17 cellular contexts compared by ENCODE assay signal in genomic region chr7:8220376-8221106, GRCh38.
"Had no signal": no experiment of that assay in that cellular context is flagged by ENCODE, and none has a peak within 500 bp of the region (broad histone marks: within the 10 kb centered on the region; RNA-seq: fewer than 3 reads in every experiment).

No MANE protein-coding gene starts in this region.

- H3K4me1 ChIP-seq: psoas muscle, vagina had no signal

- H3K27me3 ChIP-seq: hepatocyte, vagina had no signal

- H3K4me3 ChIP-seq: hepatocyte, psoas muscle, thoracic aorta, vagina had no signal

- H3K36me3 ChIP-seq: vagina had no signal

- DNase-seq: activated CD4-positive, alpha-beta T cell treated with anti-CD3 and anti-CD28 coated beads, Interleukin-2, amount 10 ng/mL, durations not matched to agents 7 days and 5 days; activated CD4-positive, CD25-positive, alpha-beta regulatory T cell treated with anti-CD3 and anti-CD28 coated beads, Interleukin-2, amount 50 U/mL, for 72 hours; activated CD8-positive, alpha-beta T cell treated with anti-CD3 and anti-CD28 coated beads, Interleukin-2, amount 10 ng/mL, durations not matched to agents 7 days and 5 days; aorta; effector CD8-positive, alpha-beta T cell; foreskin melanocyte; glutamatergic neuron; psoas muscle; small intestine; stimulated activated CD4-positive, alpha-beta T cell treated with anti-CD3 and anti-CD28 coated beads, Interleukin-2, amount 100 ng/mL, for 24 hours had no signal

- ATAC-seq: activated CD8-positive, alpha-beta T cell treated with anti-CD3 and anti-CD28 coated beads, Interleukin-2, amount 10 ng/mL, durations not matched to agents 7 days and 5 days; activated naive CD4-positive, alpha-beta T cell treated with anti-CD3 and anti-CD28 coated beads, Interleukin-2, amount 50 U/mL, for 72 hours; psoas muscle; sciatic nerve; stimulated activated effector memory CD8-positive, alpha-beta T cell treated with anti-CD3 and anti-CD28 coated beads, Interleukin-12 subunit alpha, Interleukin-12 subunit beta, amount 100 ng/mL, for 72 hours had no signal

- H3K9me3 ChIP-seq: psoas muscle, thoracic aorta, vagina had no signal

- H3K27ac ChIP-seq: hepatocyte, psoas muscle, thoracic aorta, vagina, VCaP had no signal
